ENCODE assay signal across 20 cellular contexts in the genomic region with DNA sequence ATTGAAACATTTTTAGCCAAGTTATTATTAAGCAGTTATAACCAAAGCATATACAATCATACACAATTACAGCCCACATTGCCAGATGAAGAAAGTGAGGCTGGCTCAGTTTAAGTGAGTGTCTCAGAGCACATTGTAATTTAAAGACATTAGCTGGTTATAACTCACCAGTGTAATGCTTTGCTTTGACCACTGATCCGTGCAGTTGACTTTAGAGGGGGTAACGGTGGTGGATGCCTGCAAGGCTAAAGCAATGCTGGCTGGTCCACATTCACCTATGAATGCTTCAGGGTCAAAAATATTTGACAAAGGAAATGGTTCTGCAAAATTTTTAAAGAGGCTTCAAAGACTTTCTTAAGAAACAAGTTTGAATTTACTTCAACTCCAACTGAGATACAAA. TPM values are rescaled to one million over a fixed set of nuclear protein-coding genes. Genes with fewer than 3 reads are reported as not detected.
"Had no signal": no experiment of that assay in that cellular context is flagged by ENCODE, and none has a peak within 500 bp of the region (broad histone marks: within the 10 kb centered on the region; RNA-seq: fewer than 3 reads in every experiment).

No MANE protein-coding gene starts in this region.

- H3K27me3 ChIP-seq: body of pancreas, ovary, vagina had no signal

- H3K4me1 ChIP-seq: left ventricle myocardium inferior, vagina had no signal

- H3K27ac ChIP-seq: body of pancreas, epithelial cell of prostate, left ventricle myocardium inferior, ovary, vagina had no signal

- H3K9me3 ChIP-seq: body of pancreas, left ventricle myocardium inferior, ovary, vagina had no signal

- H3K4me3 ChIP-seq: body of pancreas, left ventricle myocardium inferior, ovary, vagina had no signal

- H3K36me3 ChIP-seq: left ventricle myocardium inferior, ovary, vagina had no signal

- ATAC-seq: activated CD8-positive, alpha-beta memory T cell treated with anti-CD3 and anti-CD28 coated beads, Interleukin-2, amount 10 ng/mL, durations not matched to agents 7 days and 5 days; body of pancreas; natural killer cell treated with Interleukin-12 subunit alpha and Interleukin-12 subunit beta and Interleukin-15 and Interleukin-18, amount 100 ng/mL, for 72 hours had no signal

- DNase-seq: activated CD4-positive, alpha-beta T cell treated with anti-CD3 and anti-CD28 coated beads, Interleukin-2, amount 50 U/mL, for 4 hours; activated CD4-positive, CD25-positive, alpha-beta regulatory T cell treated with anti-CD3 and anti-CD28 coated beads, Interleukin-2, amount 50 U/mL, for 72 hours; activated CD8-positive, alpha-beta memory T cell treated with anti-CD3 and anti-CD28 coated beads, Interleukin-2, amount 10 ng/mL, durations not matched to agents 7 days and 5 days; activated effector memory CD4-positive, alpha-beta T cell treated with Interleukin-2 at 50 U/mL for 16 hours; activated T-cell treated with anti-CD3 and anti-CD28 coated beads, Interleukin-2, amount 50 U/mL, for 24 hours; amniotic stem cell; body of pancreas; cortex of kidney; effector memory CD4-positive, alpha-beta T cell; hypothalamus; immature natural killer cell; left ventricle myocardium inferior; mesenchymal stem cell; ovary; stimulated activated CD4-positive, alpha-beta T cell treated with anti-CD3 and anti-CD28 coated beads, Interleukin-15, amount 100 ng/mL, for 24 hours; stimulated activated CD4-positive, alpha-beta T cell treated with anti-CD3 and anti-CD28 coated beads, Interleukin-4, amount 100 ng/mL, for 4 hours; T-helper 2 cell had no signal

RNA-seq across cellular contexts. Expression of gene C3orf85, which starts 1.2 kb away (rescaled TPM):
- total RNA-seq: activated CD8-positive, alpha-beta memory T cell treated with anti-CD3 and anti-CD28 coated beads, Interleukin-2, amount 10 ng/mL, durations not matched to agents 7 days and 5 days; body of pancreas; left ventricle myocardium inferior; natural killer cell treated with Interleukin-12 subunit alpha and Interleukin-12 subunit beta and Interleukin-15 and Interleukin-18, amount 100 ng/mL, for 72 hours; ovary; vagina had no signal
- polyA plus RNA-seq: immature natural killer cell, ovary had no signal

RNA-seq across cellular contexts. Expression of gene MORC1, which starts 19.8 kb away (rescaled TPM):
- total RNA-seq: activated CD8-positive, alpha-beta memory T cell treated with anti-CD3 and anti-CD28 coated beads, Interleukin-2, amount 10 ng/mL, durations not matched to agents 7 days and 5 days; body of pancreas; left ventricle myocardium inferior; natural killer cell treated with Interleukin-12 subunit alpha and Interleukin-12 subunit beta and Interleukin-15 and Interleukin-18, amount 100 ng/mL, for 72 hours; vagina had no signal
- polyA plus RNA-seq: immature natural killer cell had no signal
